25 cellular contexts compared by ENCODE assay signal in genomic region chr4:11421116-11421515, GRCh38. TPM values are rescaled to one million over a fixed set of nuclear protein-coding genes. Genes with fewer than 3 reads are reported as not detected.
"Had no signal": no experiment of that assay in that cellular context is flagged by ENCODE, and none has a peak within 500 bp of the region (broad histone marks: within the 10 kb centered on the region; RNA-seq: fewer than 3 reads in every experiment).

No MANE protein-coding gene starts in this region.

- H3K79me2 ChIP-seq: hepatocyte had no signal

- H3K4me2 ChIP-seq: hepatocyte had no signal

- H3K9me3 Mint-ChIP-seq: activated B cell treated with CpG ODN at 0.5 μM for 24 hours; activated naive CD8-positive, alpha-beta T cell treated with anti-CD3 and anti-CD28 coated beads for 36 hours; activated T-cell treated with anti-CD3 and anti-CD28 coated beads, Interleukin-2, amount 50 U/mL, for 4 hours; immature natural killer cell; naive thymus-derived CD4-positive, alpha-beta T cell had no signal

- ATAC-seq: activated CD4-positive, alpha-beta T cell treated with anti-CD3 and anti-CD28 coated beads for 36 hours; activated T-cell treated with anti-CD3 and anti-CD28 coated beads, Interleukin-2, amount 50 U/mL, for 4 hours; foreskin keratinocyte; left lung; naive thymus-derived CD4-positive, alpha-beta T cell; T-helper 17 cell had no signal

- H3K4me3 ChIP-seq: cardiac muscle cell, hepatocyte, left lung, sigmoid colon, thyroid gland had no signal

- H3K4me3 Mint-ChIP-seq: activated B cell treated with CpG ODN at 0.5 μM for 24 hours; activated CD4-positive, alpha-beta T cell treated with anti-CD3 and anti-CD28 coated beads for 36 hours; activated naive CD8-positive, alpha-beta T cell treated with anti-CD3 and anti-CD28 coated beads for 36 hours; activated T-cell treated with anti-CD3 and anti-CD28 coated beads, Interleukin-2, amount 50 U/mL, for 4 hours; immature natural killer cell; naive thymus-derived CD4-positive, alpha-beta T cell; T-helper 17 cell had no signal

- H3K4me1 Mint-ChIP-seq: activated CD4-positive, alpha-beta T cell treated with anti-CD3 and anti-CD28 coated beads for 36 hours; activated naive CD8-positive, alpha-beta T cell treated with anti-CD3 and anti-CD28 coated beads for 36 hours; immature natural killer cell had no signal

- H3K27ac ChIP-seq: cardiac muscle cell, foreskin keratinocyte, hepatocyte, left lung, sigmoid colon, thyroid gland had no signal

- H3K27me3 Mint-ChIP-seq: activated B cell treated with CpG ODN at 0.5 μM for 24 hours; activated naive CD8-positive, alpha-beta T cell treated with anti-CD3 and anti-CD28 coated beads for 36 hours had no signal

- H3K9me3 ChIP-seq: left lung, sigmoid colon, thyroid gland had no signal

- DNase-seq: activated B cell treated with CpG ODN at 0.5 μM for 24 hours; activated CD4-positive, alpha-beta T cell treated with anti-CD3 and anti-CD28 coated beads for 36 hours; activated CD4-positive, alpha-beta T cell treated with anti-CD3 and anti-CD28 coated beads, Interleukin-2, amount 50 U/mL, for 48 hours; activated CD8-positive, alpha-beta memory T cell treated with anti-CD3 and anti-CD28 coated beads, Interleukin-2, amount 50 U/mL, for 48 hours; activated naive CD4-positive, alpha-beta T cell treated with Interleukin-2 at 50 U/mL for 16 hours; activated naive CD8-positive, alpha-beta T cell treated with anti-CD3 and anti-CD28 coated beads for 36 hours; activated T-cell treated with anti-CD3 and anti-CD28 coated beads, Interleukin-2, amount 50 U/mL, for 4 hours; amniotic stem cell; erythroblast; foreskin keratinocyte; glutamatergic neuron; immature natural killer cell; left lung; naive thymus-derived CD4-positive, alpha-beta T cell; sigmoid colon; stimulated activated CD4-positive, alpha-beta T cell treated with anti-CD3 and anti-CD28 coated beads, Interleukin-2, amount 100 ng/mL, for 48 hours; stimulated activated CD8-positive, alpha-beta memory T cell treated with anti-CD3 and anti-CD28 coated beads, Interleukin-4, amount 100 ng/mL, for 48 hours; stimulated activated naive CD4-positive, alpha-beta T cell treated with Interleukin-2 at 50 U/mL for 16 hours; SW 1271; T-helper 17 cell; thyroid gland had no signal

- H3K36me3 Mint-ChIP-seq: activated naive CD8-positive, alpha-beta T cell treated with anti-CD3 and anti-CD28 coated beads for 36 hours; immature natural killer cell; naive thymus-derived CD4-positive, alpha-beta T cell had no signal

- H2AFZ ChIP-seq: hepatocyte had no signal

- H3K27me3 ChIP-seq: foreskin keratinocyte, hepatocyte, sigmoid colon, thyroid gland had no signal

- H3K36me3 ChIP-seq: cardiac muscle cell, left lung, sigmoid colon, thyroid gland had no signal

- H3K4me1 ChIP-seq: foreskin keratinocyte, left lung, sigmoid colon, thyroid gland had no signal

- H3K27ac Mint-ChIP-seq: activated B cell treated with CpG ODN at 0.5 μM for 24 hours; activated CD4-positive, alpha-beta T cell treated with anti-CD3 and anti-CD28 coated beads for 36 hours; activated naive CD8-positive, alpha-beta T cell treated with anti-CD3 and anti-CD28 coated beads for 36 hours; immature natural killer cell; naive thymus-derived CD4-positive, alpha-beta T cell; T-helper 17 cell had no signal

RNA-seq across cellular contexts. Expression of gene HS3ST1, which starts 7.6 kb away (rescaled TPM):
- total RNA-seq: activated CD4-positive, alpha-beta T cell treated with anti-CD3 and anti-CD28 coated beads for 36 hours; activated CD8-positive, alpha-beta memory T cell treated with anti-CD3 and anti-CD28 coated beads for 36 hours; fibroblast of lung; T-helper 17 cell had no signal
